In genomic region chr19:37941820-37942515, GRCh38 we compare ENCODE assay signal across 20 cellular contexts. TPM values are rescaled to one million over a fixed set of nuclear protein-coding genes. Genes with fewer than 3 reads are reported as not detected.
DNase-seq lines count a peak whose midpoint lies in the region; ATAC-seq lines count a peak whose summit lies in the region.
"Had no signal": no experiment of that assay in that cellular context is flagged by ENCODE, and none has a peak within 500 bp of the region (broad histone marks: within the 10 kb centered on the region; RNA-seq: fewer than 3 reads in every experiment).

No MANE protein-coding gene starts in this region.

- H3K4me3 Mint-ChIP-seq in naive B cell = peak overlapping the region in 1 of 8 donors; percentile 19
- H3K4me3 Mint-ChIP-seq: activated CD8-positive, alpha-beta T cell treated with anti-CD3 and anti-CD28 coated beads for 36 hours; dendritic cell treated with granulocyte-macrophage colony-stimulating factor and Interleukin-4, amounts not matched to agents 40 ng/mL and 50 ng/mL, for 4 days; natural killer cell had no signal

- no peaks in the 10 kb centered on the region for H3K9me3 Mint-ChIP-seq in naive B cell
- H3K9me3 Mint-ChIP-seq: dendritic cell treated with granulocyte-macrophage colony-stimulating factor and Interleukin-4, amounts not matched to agents 40 ng/mL and 50 ng/mL, for 4 days; natural killer cell had no signal

- DNase-seq in ACHN (peak; percentile 41), HuH-7.5 (ENCODE audit: low spot score) (peak; percentile 36), amniotic epithelial cell (ENCODE audit: low read depth) (peak; percentile 68), naive B cell (no peak), activated gamma-delta T cell treated with Interleukin-2 at 50 U/mL for 16 hours (no peak), NCI-H446 (lab: John Stamatoyannopoulos, UW) (no peak)
- DNase-seq: activated CD8-positive, alpha-beta T cell treated with anti-CD3 and anti-CD28 coated beads for 36 hours; COR-L47; GOT3; heart left ventricle; KBM-7; natural killer cell; NCI-H187 treated with DMSO at 0.1 percent for 48 hours; right cardiac atrium; SIG-M5; stimulated activated CD4-positive, alpha-beta T cell treated with anti-CD3 and anti-CD28 coated beads, Interleukin-4, amount 100 ng/mL, for 1 hour; T-helper 9 cell had no signal

- H3K4me1 Mint-ChIP-seq in naive B cell = peaks cover 46 to 90% (median 58%) of the 10 kb centered on the region in 3 donors

- H3K27ac Mint-ChIP-seq in naive B cell = peak overlapping the region in 5 of 6 donors; percentile 47 to 83 (median 61)
- H3K27ac Mint-ChIP-seq: activated CD8-positive, alpha-beta T cell treated with anti-CD3 and anti-CD28 coated beads for 36 hours; dendritic cell treated with granulocyte-macrophage colony-stimulating factor and Interleukin-4, amounts not matched to agents 40 ng/mL and 50 ng/mL, for 4 days; natural killer cell had no signal

- no peaks in the 10 kb centered on the region for H3K27me3 Mint-ChIP-seq in naive B cell
- H3K27me3 Mint-ChIP-seq: activated CD8-positive, alpha-beta T cell treated with anti-CD3 and anti-CD28 coated beads for 36 hours; dendritic cell treated with granulocyte-macrophage colony-stimulating factor and Interleukin-4, amounts not matched to agents 40 ng/mL and 50 ng/mL, for 4 days had no signal

- ATAC-seq in naive B cell (ENCODE audit: low read depth in 2 of 2) (no peak), HG03045 (IDR thresholded peaks at IDR 0.05; ENCODE audit: unreplicated experiment) (no peak), GM18861 (IDR thresholded peaks at IDR 0.05; ENCODE audit: unreplicated experiment) (no peak)
- ATAC-seq: activated CD8-positive, alpha-beta T cell treated with anti-CD3 and anti-CD28 coated beads for 36 hours; heart left ventricle; natural killer cell; right cardiac atrium had no signal

- in situ Hi-C loops in ACHN (cut with HindIII; ENCODE audit: low pct_ligation_motif_present, low pct_unique_long_range_greater_than_20kb, low sequenced_read_pairs) = no loop called here

- H3K36me3 Mint-ChIP-seq in naive B cell = peaks cover 19 to 21% of the 10 kb centered on the region in 2 donors
- H3K36me3 Mint-ChIP-seq: natural killer cell had no signal

RNA-seq across cellular contexts. Expression of gene SIPA1L3, which starts 35.0 kb away (rescaled TPM):
- 10 to 100 TPM in 5 of 6 donors, 1 to 10 TPM in 1; 9.2 to 43.0 (median 19.5) TPM for polyA plus RNA-seq in naive B cell (ENCODE audit: low read depth in 6 of 6)

RNA-seq across cellular contexts. Expression of gene WDR87, which starts 35.6 kb away (rescaled TPM):
- polyA plus RNA-seq in naive B cell (ENCODE audit: low read depth in 6 of 6) = under 1 TPM in 1 of 6 donors, not detected in 5; 0.03 TPM
- polyA plus RNA-seq: heart left ventricle, right cardiac atrium had no signal

Comparison
In these comparisons a context has a peak if more than half of its experiments do, and no peak if none do; other contexts are left out.
1. DNase-seq: peak in ACHN (single experiment), HuH-7.5 (single experiment) and amniotic epithelial cell (single experiment); none in naive B cell (single experiment), activated gamma-delta T cell treated with Interleukin-2 at 50 U/mL for 16 hours (single experiment) and NCI-H446 (0 of 2).